Comparison of ENCODE assay signal across 17 cellular contexts in genomic region chr2:65375723-65376122, GRCh38.
"Had no signal": no experiment of that assay in that cellular context is flagged by ENCODE, and none has a peak within 500 bp of the region (broad histone marks: within the 10 kb centered on the region; RNA-seq: fewer than 3 reads in every experiment).

No MANE protein-coding gene starts in this region.

- H3K36me3 Mint-ChIP-seq: immature natural killer cell; naive thymus-derived CD8-positive, alpha-beta T cell; stimulated activated memory B cell treated with anti-CD40 and anti-IgM and Interleukin-4, amounts not matched to agents 10 μg/mL and 1 μg/mL and 100 μg/mL, for 72 hours had no signal

- H3K27me3 Mint-ChIP-seq: effector memory CD8-positive, alpha-beta T cell had no signal

- H3K27ac Mint-ChIP-seq: effector memory CD8-positive, alpha-beta T cell; immature natural killer cell; stimulated activated memory B cell treated with anti-CD40 and anti-IgM and Interleukin-4, amounts not matched to agents 10 μg/mL and 1 μg/mL and 100 μg/mL, for 72 hours; stimulated activated naive CD8-positive, alpha-beta T cell treated with anti-CD3 and anti-CD28 coated beads, Interleukin-15, amount 100 ng/mL, for 72 hours had no signal

- H3K36me3 ChIP-seq: esophagus muscularis mucosa, gastrocnemius medialis, left lung had no signal

- DNase-seq: central memory CD4-positive, alpha-beta T cell; cortex of kidney; effector memory CD8-positive, alpha-beta T cell; gastrocnemius medialis; immature natural killer cell; left lung; mesendoderm; naive thymus-derived CD8-positive, alpha-beta T cell; right cardiac atrium; stimulated activated CD4-positive, alpha-beta T cell treated with anti-CD3 and anti-CD28 coated beads, Interleukin-4, amount 100 ng/mL, for 24 hours; stimulated activated naive CD8-positive, alpha-beta T cell treated with anti-CD3 and anti-CD28 coated beads, Interleukin-15, amount 100 ng/mL, for 72 hours; testis had no signal

- ATAC-seq: effector memory CD8-positive, alpha-beta T cell; gastrocnemius medialis; naive thymus-derived CD8-positive, alpha-beta T cell; right cardiac atrium; stimulated activated memory B cell treated with anti-CD40 and anti-IgM and Interleukin-4, amounts not matched to agents 10 μg/mL and 1 μg/mL and 100 μg/mL, for 72 hours; stimulated activated naive CD8-positive, alpha-beta T cell treated with anti-CD3 and anti-CD28 coated beads, Interleukin-15, amount 100 ng/mL, for 72 hours had no signal

- H3K4me3 Mint-ChIP-seq: effector memory CD8-positive, alpha-beta T cell; immature natural killer cell; naive thymus-derived CD8-positive, alpha-beta T cell; stimulated activated memory B cell treated with anti-CD40 and anti-IgM and Interleukin-4, amounts not matched to agents 10 μg/mL and 1 μg/mL and 100 μg/mL, for 72 hours; stimulated activated naive CD8-positive, alpha-beta T cell treated with anti-CD3 and anti-CD28 coated beads, Interleukin-15, amount 100 ng/mL, for 72 hours had no signal

- H3K4me1 ChIP-seq: testis had no signal

- H3K4me3 ChIP-seq: esophagus muscularis mucosa, gastrocnemius medialis, left lung, lung, testis, tibial nerve had no signal

- H3K9me3 Mint-ChIP-seq: effector memory CD8-positive, alpha-beta T cell; immature natural killer cell; naive thymus-derived CD8-positive, alpha-beta T cell; stimulated activated memory B cell treated with anti-CD40 and anti-IgM and Interleukin-4, amounts not matched to agents 10 μg/mL and 1 μg/mL and 100 μg/mL, for 72 hours; stimulated activated naive CD8-positive, alpha-beta T cell treated with anti-CD3 and anti-CD28 coated beads, Interleukin-15, amount 100 ng/mL, for 72 hours had no signal

- H3K9me3 ChIP-seq: esophagus muscularis mucosa, gastrocnemius medialis, left lung, testis, tibial nerve had no signal

- H3K27me3 ChIP-seq: esophagus muscularis mucosa, gastrocnemius medialis, left lung, testis, tibial nerve had no signal

- H3K27ac ChIP-seq: epithelial cell of prostate, esophagus muscularis mucosa, gastrocnemius medialis, testis, tibial nerve had no signal
